In genomic region chr10:86400705-86401587, GRCh38 we compare ENCODE assay signal across 8 cellular contexts. TPM values are rescaled to one million over a fixed set of nuclear protein-coding genes. Genes with fewer than 3 reads are reported as not detected.
DNase-seq lines count a peak whose midpoint lies in the region; ATAC-seq lines count a peak whose summit lies in the region.

No MANE protein-coding gene starts in this region.

- no peaks in the 10 kb centered on the region for H3K9me3 ChIP-seq in SJCRH30 (replicated peaks)
- no peaks in the 10 kb centered on the region for H3K9me3 ChIP-seq in skeletal muscle satellite cell (replicated peaks; ENCODE audit: low read length)

- H3K27me3 ChIP-seq in SJCRH30 (no peaks in the 10 kb centered on the region), skeletal muscle satellite cell (ENCODE audit: control insufficient read depth, insufficient read depth, low read length) (peaks cover 20% of the 10 kb centered on the region)

- peaks cover 3% of the 10 kb centered on the region for H3K9me3 Mint-ChIP-seq in activated naive CD8-positive, alpha-beta T cell treated with anti-CD3 and anti-CD28 coated beads for 36 hours

- no peak overlapping the region; the same call in 1 of the 2 replicates for H3K27ac ChIP-seq in SJCRH30

- H3K4me3 ChIP-seq in SJCRH30 = peak overlapping the region; percentile 72
- peak overlapping the region; percentile 91 for H3K4me3 ChIP-seq in skeletal muscle satellite cell (ENCODE audit: low read length)

- peaks cover 22% of the 10 kb centered on the region for H3K4me1 Mint-ChIP-seq in activated naive CD8-positive, alpha-beta T cell treated with anti-CD3 and anti-CD28 coated beads for 36 hours

- peak overlapping the region; percentile 80 for H3K9ac ChIP-seq in skeletal muscle satellite cell (ENCODE audit: low read depth, low read length)

- peak overlapping the region; percentile 88 for H3K27ac Mint-ChIP-seq in activated naive CD8-positive, alpha-beta T cell treated with anti-CD3 and anti-CD28 coated beads for 36 hours

- H3K36me3 ChIP-seq in SJCRH30 = no peaks in the 10 kb centered on the region
- no peaks in the 10 kb centered on the region for H3K36me3 ChIP-seq in skeletal muscle satellite cell (ENCODE audit: insufficient read depth, low read length)

- no peaks in the 10 kb centered on the region for H3K27me3 Mint-ChIP-seq in activated naive CD8-positive, alpha-beta T cell treated with anti-CD3 and anti-CD28 coated beads for 36 hours

- peaks cover 5% of the 10 kb centered on the region for H3K36me3 Mint-ChIP-seq in activated naive CD8-positive, alpha-beta T cell treated with anti-CD3 and anti-CD28 coated beads for 36 hours

- H3K4me2 ChIP-seq in skeletal muscle satellite cell (ENCODE audit: low read length) = peak overlapping the region; percentile 98

- peak; percentile 32 for ATAC-seq in HG03025 (IDR thresholded peaks at IDR 0.05; ENCODE audit: low FRiP score, unreplicated experiment)

- H3K4me3 Mint-ChIP-seq in activated naive CD8-positive, alpha-beta T cell treated with anti-CD3 and anti-CD28 coated beads for 36 hours = peak overlapping the region; percentile 83

- DNase-seq in NCI-H510A treated with DMSO at 0.1 percent for 48 hours (lab: John Stamatoyannopoulos, UW) (peak; percentile 14), NCI-H510A (lab: John Stamatoyannopoulos, UW) (no peak), SJCRH30 (no peak), hepatic stellate cell (ENCODE audit: low spot score) (peak; percentile 66), NK-92 (lab: John Stamatoyannopoulos, UW; ENCODE audit: unreplicated experiment) (no peak)
- DNase-seq in activated naive CD8-positive, alpha-beta T cell treated with anti-CD3 and anti-CD28 coated beads for 36 hours = peak; percentile 83

- no peaks in the 10 kb centered on the region for H3K4me1 ChIP-seq in SJCRH30
- peaks cover 29% of the 10 kb centered on the region for H3K4me1 ChIP-seq in skeletal muscle satellite cell (ENCODE audit: control insufficient read depth, insufficient read depth, low read length)

RNA-seq across cellular contexts. Expression of gene GRID1, which starts 34.4 kb away (rescaled TPM):
- not detected in 2 replicates for total RNA-seq in SJCRH30 (2014; rRNA removed; shearing (Covaris generic))
- not detected for total RNA-seq in activated naive CD8-positive, alpha-beta T cell treated with anti-CD3 and anti-CD28 coated beads for 36 hours
- under 0.01 TPM in 1 of 2 replicates, not detected in the other for total RNA-seq in skeletal muscle satellite cell (2012; rRNA removed)

Comparison
In these comparisons a context has a peak if more than half of its experiments do, and no peak if none do; other contexts are left out.
1. DNase-seq: peak in NCI-H510A treated with DMSO at 0.1 percent for 48 hours (single experiment), activated naive CD8-positive, alpha-beta T cell treated with anti-CD3 and anti-CD28 coated beads for 36 hours (single experiment) and hepatic stellate cell (single experiment); none in NCI-H510A (single experiment), SJCRH30 (0 of 2) and NK-92 (single experiment).